15 cellular contexts compared by ENCODE assay signal in genomic region chr1:85396194-85396593, GRCh38.
"Had no signal": no experiment of that assay in that cellular context is flagged by ENCODE, and none has a peak within 500 bp of the region (broad histone marks: within the 10 kb centered on the region; RNA-seq: fewer than 3 reads in every experiment).

No MANE protein-coding gene starts in this region.

- DNase-seq: activated CD4-positive, alpha-beta T cell treated with anti-CD3 and anti-CD28 coated beads, Interleukin-2, amount 10 ng/mL, durations not matched to agents 24 days and 14 days; activated CD8-positive, alpha-beta memory T cell treated with anti-CD3 and anti-CD28 coated beads, Interleukin-2, amount 50 U/mL, for 48 hours; activated naive CD4-positive, alpha-beta T cell; activated naive CD8-positive, alpha-beta T cell treated with anti-CD3 and anti-CD28 coated beads, Interleukin-2, amount 10 ng/mL, durations not matched to agents 7 days and 5 days; dermis blood vessel endothelial cell; effector memory CD8-positive, alpha-beta T cell; foreskin melanocyte; immature natural killer cell; mesenchymal stem cell; occipital lobe; stimulated activated CD4-positive, alpha-beta T cell treated with anti-CD3 and anti-CD28 coated beads, Interleukin-4, amount 100 ng/mL, for 1 hour; stimulated activated naive B cell treated with anti-CD40 and anti-IgM and Interleukin-4, amounts not matched to agents 10 μg/mL and 1 μg/mL and 100 μg/mL, for 72 hours; thyroid gland had no signal

- H3K4me1 ChIP-seq: breast epithelium had no signal

- H3K9me3 Mint-ChIP-seq: activated CD4-positive, alpha-beta T cell treated with anti-CD3 and anti-CD28 coated beads, Interleukin-2, amount 10 ng/mL, durations not matched to agents 24 days and 14 days; activated naive CD8-positive, alpha-beta T cell treated with anti-CD3 and anti-CD28 coated beads, Interleukin-2, amount 10 ng/mL, durations not matched to agents 7 days and 5 days; effector memory CD8-positive, alpha-beta T cell; immature natural killer cell; nephron; stimulated activated naive B cell treated with anti-CD40 and anti-IgM and Interleukin-4, amounts not matched to agents 10 μg/mL and 1 μg/mL and 100 μg/mL, for 72 hours had no signal

- H3K27ac ChIP-seq: breast epithelium, thyroid gland had no signal

- H3K27ac Mint-ChIP-seq: activated CD4-positive, alpha-beta T cell treated with anti-CD3 and anti-CD28 coated beads, Interleukin-2, amount 10 ng/mL, durations not matched to agents 24 days and 14 days; activated naive CD8-positive, alpha-beta T cell treated with anti-CD3 and anti-CD28 coated beads, Interleukin-2, amount 10 ng/mL, durations not matched to agents 7 days and 5 days; effector memory CD8-positive, alpha-beta T cell; immature natural killer cell; stimulated activated naive B cell treated with anti-CD40 and anti-IgM and Interleukin-4, amounts not matched to agents 10 μg/mL and 1 μg/mL and 100 μg/mL, for 72 hours had no signal

- ATAC-seq: effector memory CD8-positive, alpha-beta T cell; stimulated activated naive B cell treated with anti-CD40 and anti-IgM and Interleukin-4, amounts not matched to agents 10 μg/mL and 1 μg/mL and 100 μg/mL, for 72 hours had no signal

- H3K4me3 Mint-ChIP-seq: activated CD4-positive, alpha-beta T cell treated with anti-CD3 and anti-CD28 coated beads, Interleukin-2, amount 10 ng/mL, durations not matched to agents 24 days and 14 days; activated naive CD8-positive, alpha-beta T cell treated with anti-CD3 and anti-CD28 coated beads, Interleukin-2, amount 10 ng/mL, durations not matched to agents 7 days and 5 days; effector memory CD8-positive, alpha-beta T cell; immature natural killer cell; nephron; stimulated activated naive B cell treated with anti-CD40 and anti-IgM and Interleukin-4, amounts not matched to agents 10 μg/mL and 1 μg/mL and 100 μg/mL, for 72 hours had no signal

- H3K36me3 ChIP-seq: breast epithelium, thyroid gland had no signal

- H3K27me3 Mint-ChIP-seq: stimulated activated naive B cell treated with anti-CD40 and anti-IgM and Interleukin-4, amounts not matched to agents 10 μg/mL and 1 μg/mL and 100 μg/mL, for 72 hours had no signal

- H3K4me3 ChIP-seq: breast epithelium, thyroid gland had no signal

- H3K4me1 Mint-ChIP-seq: activated CD4-positive, alpha-beta T cell treated with anti-CD3 and anti-CD28 coated beads, Interleukin-2, amount 10 ng/mL, durations not matched to agents 24 days and 14 days; activated naive CD8-positive, alpha-beta T cell treated with anti-CD3 and anti-CD28 coated beads, Interleukin-2, amount 10 ng/mL, durations not matched to agents 7 days and 5 days; immature natural killer cell; stimulated activated naive B cell treated with anti-CD40 and anti-IgM and Interleukin-4, amounts not matched to agents 10 μg/mL and 1 μg/mL and 100 μg/mL, for 72 hours had no signal

- H3K36me3 Mint-ChIP-seq: activated naive CD8-positive, alpha-beta T cell treated with anti-CD3 and anti-CD28 coated beads, Interleukin-2, amount 10 ng/mL, durations not matched to agents 7 days and 5 days; immature natural killer cell; stimulated activated naive B cell treated with anti-CD40 and anti-IgM and Interleukin-4, amounts not matched to agents 10 μg/mL and 1 μg/mL and 100 μg/mL, for 72 hours had no signal

- H3K27me3 ChIP-seq: breast epithelium, thyroid gland had no signal

- H3K9me3 ChIP-seq: breast epithelium, thyroid gland had no signal
